In the genomic region with DNA sequence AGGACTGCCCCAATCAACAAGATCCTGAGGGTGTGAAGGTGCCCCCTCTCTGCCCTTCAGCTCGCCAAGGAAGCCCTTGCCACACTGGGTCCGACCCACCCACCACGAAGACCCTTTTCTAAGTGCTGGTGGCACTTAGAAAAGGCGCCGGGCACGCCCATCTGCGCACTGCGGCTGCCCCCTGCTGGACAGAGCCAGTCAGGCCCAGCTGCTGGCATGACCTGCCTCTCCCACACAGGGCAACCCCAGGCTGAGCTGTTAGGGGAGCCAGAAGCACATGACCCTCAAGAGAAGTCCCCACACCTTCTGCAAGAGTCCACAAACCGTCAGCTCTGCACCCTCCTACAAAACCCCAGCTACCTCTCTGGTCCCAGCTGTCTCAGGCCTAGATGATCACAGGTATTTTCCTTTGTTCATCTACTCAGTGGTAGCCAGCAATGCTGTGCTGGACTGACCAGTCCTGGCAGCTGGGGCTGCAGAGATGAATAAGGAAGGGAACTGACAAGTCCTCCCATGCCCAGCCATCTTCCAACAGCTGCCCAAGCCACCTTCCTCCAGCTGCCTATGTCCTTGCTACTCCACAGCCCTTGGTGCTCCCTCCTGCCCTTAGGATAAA, we compare ENCODE assay signal across 1 cellular context.
TF ChIP-seq lines count a peak whose summit lies in the region.

No MANE protein-coding gene starts in this region.

TF ChIP-seq in HepG2, 621 proteins besides CTCF, POLR2A, EP300 and RAD21 (continued from another document):
- no peak for TF ChIP-seq HNF1A (IDR thresholded peaks at IDR 0.05; ENCODE audit: low read depth)
- no peak for TF ChIP-seq HNF1A (CRISPR knock-in tag; IDR thresholded peaks at IDR 0.05; ENCODE audit: borderline replicate concordance)
- 0 out of 2 replicates have a peak, but pooled peaks have one; percentile 56 for TF ChIP-seq ZNF572 (CRISPR knock-in tag; IDR thresholded peaks at IDR 0.05)
- TF ChIP-seq CENPT (CRISPR knock-in tag; IDR thresholded peaks at IDR 0.05; ENCODE audit: low read depth): no peak
- TF ChIP-seq IKZF1 (IDR thresholded peaks at IDR 0.05): no peak
- no peak for TF ChIP-seq ZNF709 (CRISPR knock-in tag; IDR thresholded peaks at IDR 0.05)
- peak; percentile 77 for TF ChIP-seq XRCC5 (optimal IDR thresholded peaks at IDR 0.05; ENCODE audit: low read length)
- TF ChIP-seq NFRKB (IDR thresholded peaks at IDR 0.05): no peak
- TF ChIP-seq, protein P1, sequence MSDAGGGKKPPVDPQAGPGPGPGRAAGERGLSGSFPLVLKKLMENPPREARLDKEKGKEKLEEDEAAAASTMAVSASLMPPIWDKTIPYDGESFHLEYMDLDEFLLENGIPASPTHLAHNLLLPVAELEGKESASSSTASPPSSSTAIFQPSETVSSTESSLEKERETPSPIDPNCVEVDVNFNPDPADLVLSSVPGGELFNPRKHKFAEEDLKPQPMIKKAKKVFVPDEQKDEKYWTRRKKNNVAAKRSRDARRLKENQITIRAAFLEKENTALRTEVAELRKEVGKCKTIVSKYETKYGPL (CRISPR knock-in tag; IDR thresholded peaks at IDR 0.05): no peak
- TF ChIP-seq, protein P2, sequence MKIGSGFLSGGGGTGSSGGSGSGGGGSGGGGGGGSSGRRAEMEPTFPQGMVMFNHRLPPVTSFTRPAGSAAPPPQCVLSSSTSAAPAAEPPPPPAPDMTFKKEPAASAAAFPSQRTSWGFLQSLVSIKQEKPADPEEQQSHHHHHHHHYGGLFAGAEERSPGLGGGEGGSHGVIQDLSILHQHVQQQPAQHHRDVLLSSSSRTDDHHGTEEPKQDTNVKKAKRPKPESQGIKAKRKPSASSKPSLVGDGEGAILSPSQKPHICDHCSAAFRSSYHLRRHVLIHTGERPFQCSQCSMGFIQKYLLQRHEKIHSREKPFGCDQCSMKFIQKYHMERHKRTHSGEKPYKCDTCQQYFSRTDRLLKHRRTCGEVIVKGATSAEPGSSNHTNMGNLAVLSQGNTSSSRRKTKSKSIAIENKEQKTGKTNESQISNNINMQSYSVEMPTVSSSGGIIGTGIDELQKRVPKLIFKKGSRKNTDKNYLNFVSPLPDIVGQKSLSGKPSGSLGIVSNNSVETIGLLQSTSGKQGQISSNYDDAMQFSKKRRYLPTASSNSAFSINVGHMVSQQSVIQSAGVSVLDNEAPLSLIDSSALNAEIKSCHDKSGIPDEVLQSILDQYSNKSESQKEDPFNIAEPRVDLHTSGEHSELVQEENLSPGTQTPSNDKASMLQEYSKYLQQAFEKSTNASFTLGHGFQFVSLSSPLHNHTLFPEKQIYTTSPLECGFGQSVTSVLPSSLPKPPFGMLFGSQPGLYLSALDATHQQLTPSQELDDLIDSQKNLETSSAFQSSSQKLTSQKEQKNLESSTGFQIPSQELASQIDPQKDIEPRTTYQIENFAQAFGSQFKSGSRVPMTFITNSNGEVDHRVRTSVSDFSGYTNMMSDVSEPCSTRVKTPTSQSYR (CRISPR knock-in tag; IDR thresholded peaks at IDR 0.05; ENCODE audit: borderline replicate concordance): no peak
- TF ChIP-seq ATRX (CRISPR knock-in tag; IDR thresholded peaks at IDR 0.05; ENCODE audit: borderline replicate concordance): no peak
- TF ChIP-seq ZKSCAN5 (CRISPR knock-in tag; IDR thresholded peaks at IDR 0.05): no peak
- no peak for TF ChIP-seq TBX2 (CRISPR knock-in tag; IDR thresholded peaks at IDR 0.05; ENCODE audit: borderline replicate concordance)
- TF ChIP-seq ZNF501 (CRISPR knock-in tag; IDR thresholded peaks at IDR 0.05): 0 out of 2 replicates have a peak, but pooled peaks have one; percentile 37
